ENCODE assay signal across 17 cellular contexts in genomic region chr15:66573719-66574641, GRCh38. TPM values are rescaled to one million over a fixed set of nuclear protein-coding genes. Genes with fewer than 3 reads are reported as not detected.
DNase-seq lines count a peak whose midpoint lies in the region; ATAC-seq, FAIRE-seq and TF ChIP-seq lines count a peak whose summit lies in the region.
"Had no signal": no experiment of that assay in that cellular context is flagged by ENCODE, and none has a peak within 500 bp of the region (broad histone marks: within the 10 kb centered on the region; RNA-seq: fewer than 3 reads in every experiment).

No MANE protein-coding gene starts in this region.

- no peak for TF ChIP-seq CTCF in left ventricle myocardium inferior (IDR thresholded peaks at IDR 0.05; ENCODE audit: borderline replicate concordance)
- TF ChIP-seq CTCF in cardiac fibroblast (IDR thresholded peaks at IDR 0.05; ENCODE audit: low read depth, low read length): no peak

- H3K9me3 ChIP-seq in left ventricle myocardium inferior (replicated peaks): no peaks in the 10 kb centered on the region
- H3K9me3 ChIP-seq in right cardiac atrium (ENCODE audit: control insufficient read depth, low read length): no peaks in the 10 kb centered on the region

- H3K27ac ChIP-seq in left ventricle myocardium inferior (replicated peaks) (no peak overlapping the region), right cardiac atrium (ENCODE audit: low read length) (no peak overlapping the region)

- no peak for TF ChIP-seq POLR2A in GM18505 (IDR thresholded peaks at IDR 0.05; ENCODE audit: borderline replicate concordance, extremely low read depth, insufficient read depth, insufficient read length)

- H3K4me3 ChIP-seq in left ventricle myocardium inferior: no peak overlapping the region
- no peak overlapping the region for H3K4me3 ChIP-seq in cardiac fibroblast (replicated peaks in 1 of 2; ENCODE audit: low read depth in 2 of 2, low read length in 2 of 2)
- no peak overlapping the region for H3K4me3 ChIP-seq in right cardiac atrium (ENCODE audit: low read length)
- H3K4me3 ChIP-seq: skin epidermis had no signal

- DNase-seq in Right ventricle myocardium superior (no peak), left ventricle myocardium inferior (no peak), cardiac fibroblast (ENCODE audit: low read depth in 2 of 2) (peak; percentile 48 to 73), right cardiac atrium (peak; percentile 40 to 67 (median 61)), urothelium cell line (ENCODE audit: low spot score) (no peak), RPMI8226 (no peak)
- DNase-seq in activated CD4-positive, CD25-positive, alpha-beta regulatory T cell treated with anti-CD3 and anti-CD28 coated beads, Interleukin-2, amount 50 U/mL, for 72 hours: no peak
- DNase-seq: ACHN; activated T-cell treated with anti-CD3 and anti-CD28 coated beads, Interleukin-2, amount 50 U/mL, for 1 hour; NCI-H187 treated with DMSO at 0.1 percent for 48 hours; NCI-H526; T-cell had no signal

- intact Hi-C loops in Right ventricle myocardium superior (cut with DNase I) (no loop called here), left ventricle myocardium inferior (cut with micrococcal nuclease) (no loop called here), right cardiac atrium (cut with DNase I) (no loop called here)

- 49% methylated on average over 10 of the region's 10 CpGs for WGBS in right cardiac atrium

- peak; percentile 75 for FAIRE-seq in urothelium cell line (lab: Jason Lieb, UNC)

- no peaks in the 10 kb centered on the region for H3K36me3 ChIP-seq in left ventricle myocardium inferior

- H3K4me1 ChIP-seq in left ventricle myocardium inferior: peaks cover 14% of the 10 kb centered on the region
- H3K4me1 ChIP-seq in right cardiac atrium (ENCODE audit: control insufficient read depth, insufficient read depth, low read length): peaks cover 5% of the 10 kb centered on the region

- no peaks in the 10 kb centered on the region for H3K27me3 ChIP-seq in left ventricle myocardium inferior (ENCODE audit: low read depth)
- H3K27me3 ChIP-seq in right cardiac atrium (ENCODE audit: control insufficient read depth, insufficient read depth): no peaks in the 10 kb centered on the region

- ATAC-seq in Right ventricle myocardium superior (ENCODE audit: poor library complexity): peak; percentile 80
- peak; percentile 69 to 82 for ATAC-seq in right cardiac atrium
- ATAC-seq in GM18505 (IDR thresholded peaks at IDR 0.05; ENCODE audit: unreplicated experiment): no peak
- ATAC-seq: Panc1, T-cell had no signal

RNA-seq across cellular contexts. Expression of gene LCTL, which starts 8.2 kb away (rescaled TPM):
- not detected for total RNA-seq in Right ventricle myocardium superior
- total RNA-seq in left ventricle myocardium inferior: not detected
- not detected for total RNA-seq in right cardiac atrium
- polyA plus RNA-seq in right cardiac atrium: not detected
- total RNA-seq: lung microvascular endothelial cell, T-cell had no signal
- polyA plus RNA-seq: esophagus had no signal

Comparison
In these comparisons a context has a peak if more than half of its experiments do, and no peak if none do; other contexts are left out.
1. DNase-seq: peak in cardiac fibroblast (2 of 2) and right cardiac atrium (3 of 3); none in Right ventricle myocardium superior (single experiment), left ventricle myocardium inferior (single experiment), urothelium cell line (single experiment), RPMI8226 (single experiment) and activated CD4-positive, CD25-positive, alpha-beta regulatory T cell treated with anti-CD3 and anti-CD28 coated beads, Interleukin-2, amount 50 U/mL, for 72 hours (single experiment).